Comparison of ENCODE assay signal across 18 cellular contexts in genomic region chr5:169286572-169287325, GRCh38. TPM values are rescaled to one million over a fixed set of nuclear protein-coding genes. Genes with fewer than 3 reads are reported as not detected.
DNase-seq lines count a peak whose midpoint lies in the region; ATAC-seq and TF ChIP-seq lines count a peak whose summit lies in the region.
"Had no signal": no experiment of that assay in that cellular context is flagged by ENCODE, and none has a peak within 500 bp of the region (broad histone marks: within the 10 kb centered on the region; RNA-seq: fewer than 3 reads in every experiment).

No MANE protein-coding gene starts in this region.

- no peak overlapping the region for H3K4me2 ChIP-seq in parathyroid adenoma (ENCODE audit: low read length)
- H3K4me2 ChIP-seq: smooth muscle cell had no signal

- H3K79me2 ChIP-seq in parathyroid adenoma, result peaks cover 55% of the 10 kb centered on the region

- H3K36me3 ChIP-seq in parathyroid adenoma (ENCODE audit: control insufficient read depth, insufficient read depth, low read length), result no peaks in the 10 kb centered on the region
- H3K36me3 ChIP-seq in uterus, result no peaks in the 10 kb centered on the region
- H3K36me3 ChIP-seq: colonic mucosa had no signal

- H3K9me3 ChIP-seq in parathyroid adenoma (ENCODE audit: control insufficient read depth, low read length) (no peaks in the 10 kb centered on the region), uterus (peaks cover 0 to 3% of the 10 kb centered on the region in 2 donors)
- H3K9me3 ChIP-seq: colonic mucosa had no signal

- TF ChIP-seq POLR2A in uterus (IDR thresholded peaks at IDR 0.05), result no peak

- DNase-seq in NCI-H2171 treated with DMSO at 0.1 percent for 48 hours (lab: John Stamatoyannopoulos, UW) (peak; percentile 60), NCI-H2171 (lab: John Stamatoyannopoulos, UW) (no peak), left cardiac atrium (peak; percentile 48), uterus (peak; percentile 63 to 67), SK-N-DZ (ENCODE audit: low spot score) (no peak), NOMO-1 treated with DMSO at 0.1 percent for 48 hours (lab: John Stamatoyannopoulos, UW; ENCODE audit: unreplicated experiment) (no peak)
- DNase-seq: colonic mucosa; foreskin keratinocyte; mammary epithelial cell; naive thymus-derived CD4-positive, alpha-beta T cell; NCI-H1048; SHP77 treated with DMSO at 0.1 percent for 48 hours; stimulated activated CD4-positive, alpha-beta T cell treated with anti-CD3 and anti-CD28 coated beads, Interleukin-4, amount 100 ng/mL, for 1 hour had no signal

- TF ChIP-seq CTCF in parathyroid adenoma (IDR thresholded peaks at IDR 0.05) (no peak), uterus (IDR thresholded peaks at IDR 0.05) (no peak)

- H3K9ac ChIP-seq in parathyroid adenoma, result no peak overlapping the region

- H3K27ac ChIP-seq in parathyroid adenoma (peak overlapping the region; percentile 11), uterus (peak overlapping the region; percentile 66 to 81)
- H3K27ac ChIP-seq: body of pancreas, colonic mucosa, foreskin keratinocyte had no signal

- ATAC-seq in left cardiac atrium (peak; percentile 79 to 83), GM19351 (IDR thresholded peaks at IDR 0.05; ENCODE audit: unreplicated experiment) (no peak)
- ATAC-seq: activated naive CD4-positive, alpha-beta T cell treated with anti-CD3 and anti-CD28 coated beads, Interleukin-2, amount 50 U/mL, for 72 hours; body of pancreas; foreskin keratinocyte; naive thymus-derived CD4-positive, alpha-beta T cell had no signal

- intact Hi-C loops in left cardiac atrium (cut with DNase I) (no loop called here), uterus (cut with DNase I; ENCODE audit: low total_unique reads) (no loop called here)

- H3K4me3 ChIP-seq in parathyroid adenoma (ENCODE audit: low read depth, low read length) (no peak overlapping the region), uterus (no peak overlapping the region)
- H3K4me3 ChIP-seq: body of pancreas, colonic mucosa, smooth muscle cell had no signal

- peaks cover 39% of the 10 kb centered on the region for H3K4me1 ChIP-seq in parathyroid adenoma
- peaks cover 12 to 31% of the 10 kb centered on the region in 2 donors for H3K4me1 ChIP-seq in uterus
- H3K4me1 ChIP-seq: body of pancreas, colonic mucosa, foreskin keratinocyte had no signal

- no peak overlapping the region for H2AFZ ChIP-seq in parathyroid adenoma

- H3K27me3 ChIP-seq in parathyroid adenoma (ENCODE audit: control insufficient read depth, insufficient read depth, low read length) (no peaks in the 10 kb centered on the region), uterus (no peaks in the 10 kb centered on the region)
- H3K27me3 ChIP-seq: body of pancreas, colonic mucosa, foreskin keratinocyte had no signal

RNA-seq across cellular contexts. Expression of gene SLIT3, which starts 14.2 kb away (rescaled TPM):
- total RNA-seq in left cardiac atrium (100 to 1,000 TPM in 1 of 2 donors, 10 to 100 TPM in 1; 71.1 to 117 TPM), uterus (10 to 100 TPM in 3 of 4 donors, 1 to 10 TPM in 1; 9.4 to 62.2 (median 28.1) TPM)
- 55.9 and 66.6 TPM in 2 replicates for polyA plus RNA-seq in SK-N-DZ (2014; cell fraction: cytosol; rRNA removed)
- 85.4 and 93.6 TPM in 2 replicates for polyA plus RNA-seq in SK-N-DZ (2014; cell fraction: nucleus; rRNA removed)
- polyA plus RNA-seq: naive thymus-derived CD4-positive, alpha-beta T cell had no signal

Comparison
In these comparisons a context has a peak if more than half of its experiments do, and no peak if none do; other contexts are left out.
1. DNase-seq: peak in NCI-H2171 treated with DMSO at 0.1 percent for 48 hours (single experiment), left cardiac atrium (single experiment) and uterus (2 of 2); none in NCI-H2171 (single experiment), SK-N-DZ (single experiment) and NOMO-1 treated with DMSO at 0.1 percent for 48 hours (single experiment).